In the genomic region with DNA sequence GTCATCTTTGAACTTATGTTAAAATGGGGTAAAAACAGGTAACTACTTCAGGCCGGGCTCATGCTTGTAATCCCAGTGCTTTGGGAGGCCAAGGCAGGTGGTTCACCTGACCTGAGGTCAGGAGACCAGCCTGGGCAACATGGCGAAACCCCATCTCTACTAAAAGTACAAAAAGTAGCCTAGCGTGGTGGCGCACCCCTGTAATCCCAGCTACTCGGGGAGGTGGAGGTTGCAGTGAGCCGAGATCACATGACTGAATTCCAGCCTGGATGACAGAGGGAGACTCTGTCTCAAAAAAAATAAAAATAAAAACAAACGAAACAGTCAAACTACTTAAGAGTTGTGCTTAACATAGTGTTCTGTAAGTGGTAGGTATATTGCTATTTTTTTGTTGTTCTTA, we compare ENCODE assay signal across 9 cellular contexts. TPM values are rescaled to one million over a fixed set of nuclear protein-coding genes. Genes with fewer than 3 reads are reported as not detected.
A peak's percentile ranks its signal among the peaks of the same experiment; 100 is the strongest.
DNase-seq lines count a peak whose midpoint lies in the region; ATAC-seq and TF ChIP-seq lines count a peak whose summit lies in the region.
"Had no signal": no experiment of that assay in that cellular context is flagged by ENCODE, and none has a peak within 500 bp of the region (broad histone marks: within the 10 kb centered on the region; RNA-seq: fewer than 3 reads in every experiment).

No MANE protein-coding gene starts in this region.

- no peaks in the 10 kb centered on the region for H3K4me1 Mint-ChIP-seq in Caco-2 (ENCODE audit: low read depth, unreplicated experiment)

- H3K4me3 ChIP-seq in Caco-2 (ENCODE audit: low read depth, low read length) (no peak overlapping the region), Panc1 (ENCODE audit: low read depth in 2 of 2, low read length in 2 of 2) (peak overlapping the region; percentile 59 to 78), ovary (peak overlapping the region; percentile 84)

- H3K27ac ChIP-seq in Panc1 (ENCODE audit: low read length) (no peak overlapping the region), ovary (no peak overlapping the region)

- TF ChIP-seq EP300 in ovary (IDR thresholded peaks at IDR 0.05): no peak

- H3K9me3 Mint-ChIP-seq in Caco-2 (ENCODE audit: unreplicated experiment): no peaks in the 10 kb centered on the region

- H3K27me3 ChIP-seq in Caco-2 (replicated peaks; ENCODE audit: control insufficient read depth, insufficient read depth, low read length) (no peaks in the 10 kb centered on the region), Panc1 (ENCODE audit: control insufficient read depth, insufficient read depth, low read length) (no peaks in the 10 kb centered on the region), ovary (no peaks in the 10 kb centered on the region)

- in situ Hi-C loops in Panc1 (cut with HindIII; ENCODE audit: low pct_unique_long_range_greater_than_20kb, low sequenced_read_pairs): no loop called here
- in situ Hi-C loops in KBM-7 (cut with MboI; ENCODE audit: low pct_unique_long_range_greater_than_20kb, low sequenced_read_pairs): no loop called here

- no peak for DNase-seq in Caco-2
- no peak for DNase-seq in Panc1 (ENCODE audit: low read depth, low spot score)
- DNase-seq in erythroblast (lab: John Stamatoyannopoulos, UW): peak; percentile 5 to 19
- DNase-seq in ovary: no peak
- DNase-seq in SW 1271 (lab: John Stamatoyannopoulos, UW): no peak
- no peak for DNase-seq in KBM-7
- no peak for DNase-seq in DMS 273 treated with DMSO at 0.1 percent for 48 hours (lab: John Stamatoyannopoulos, UW)
- DNase-seq: NCI-H187 treated with DMSO at 0.1 percent for 48 hours had no signal

- ATAC-seq in Panc1: no peak
- ATAC-seq in HG03095 (IDR thresholded peaks at IDR 0.05; ENCODE audit: unreplicated experiment): no peak

- 60 to 71% (median 63%) methylated on average over 7 of the region's 7 CpGs for WGBS in ovary, 3 donors

- POLR2A ChIA-PET in Caco-2 (lab: Charles Lee): no interaction called here
- POLR2A ChIA-PET in Panc1 (lab: Charles Lee): interaction anchor here (0.5 kb wide), 1 partner anchor 165 kb away, joined by 11 read pairs; no protein-coding TSS in a partner anchor

- TF ChIP-seq CTCF in Caco-2 (IDR thresholded peaks at IDR 0.05; ENCODE audit: insufficient read depth in 1 of 2, low read depth in 1 of 2, low read length in 1 of 2, severe bottlenecking in 1 of 2, unreplicated experiment in 1 of 2) (no peak), Panc1 (IDR thresholded peaks at IDR 0.05) (no peak), ovary (IDR thresholded peaks at IDR 0.05) (no peak)

- H3K27me3 Mint-ChIP-seq in Caco-2 (ENCODE audit: insufficient read depth, unreplicated experiment): no peaks in the 10 kb centered on the region

- H3K4me3 Mint-ChIP-seq in Caco-2 (ENCODE audit: unreplicated experiment): peak overlapping the region; percentile 88

- H3K27ac Mint-ChIP-seq in Caco-2 (ENCODE audit: unreplicated experiment): no peak overlapping the region

- BruUV-seq in Caco-2 (replicated peaks; lab: Mats Ljungman, UMichigan) (no TSS peak), Panc1 (replicated peaks; lab: Mats Ljungman, UMichigan) (no TSS peak)

- H3K9me3 ChIP-seq in Caco-2 (no peaks in the 10 kb centered on the region), Panc1 (ENCODE audit: control insufficient read depth, insufficient read depth, low read depth, low read length) (no peaks in the 10 kb centered on the region), ovary (no peaks in the 10 kb centered on the region)

- H3K4me1 ChIP-seq in Caco-2 (peaks cover 8% of the 10 kb centered on the region; the same call in 1 of the 2 replicates), Panc1 (ENCODE audit: control insufficient read depth, insufficient read depth, low read length) (peaks cover 13% of the 10 kb centered on the region), ovary (ENCODE audit: insufficient read depth) (peaks cover 7% of the 10 kb centered on the region)

- TF ChIP-seq POLR2A in erythroblast (IDR thresholded peaks at IDR 0.05; ENCODE audit: low read length) (no peak), ovary (IDR thresholded peaks at IDR 0.05) (no peak)

- H3K36me3 Mint-ChIP-seq in Caco-2 (ENCODE audit: insufficient read depth, unreplicated experiment): peaks cover 84% of the 10 kb centered on the region

- no peaks in the 10 kb centered on the region; the same call in none of the 2 replicates for H3K36me3 ChIP-seq in Caco-2 (ENCODE audit: control insufficient read depth, insufficient read depth, low read length)
- H3K36me3 ChIP-seq in Panc1 (ENCODE audit: control insufficient read depth, insufficient read depth, low read length): peaks cover 8% of the 10 kb centered on the region
- H3K36me3 ChIP-seq in ovary: no peaks in the 10 kb centered on the region

- CTCF ChIA-PET in Caco-2 (lab: Charles Lee) (no interaction called here), Panc1 (lab: Charles Lee) (no interaction called here)

- intact Hi-C loops in Caco-2 (cut with micrococcal nuclease; ENCODE audit: unreplicated experiment): loop anchor here (10.0 kb wide), 2 partner anchors 108 to 252 kb away; a partner anchor contains a TSS
- intact Hi-C loops in Panc1 (cut with micrococcal nuclease; ENCODE audit: unreplicated experiment): loop anchor here (5.0 to 10.0 kb wide), 2 partner anchors 62 to 106 kb away; no protein-coding TSS in a partner anchor
- intact Hi-C loops in ovary (cut with DNase I): loop anchor here in 1 of 4 donors (5.0 to 10.0 kb wide), 2 partner anchors 106 to 252 kb away; a partner anchor contains a TSS

RNA-seq across cellular contexts. Expression of a gene that starts 2.5 kb away (rescaled TPM):
- 281 and 302 TPM in 2 replicates for total RNA-seq in Caco-2 (2022)
- total RNA-seq in Panc1 (2021; ENCODE audit: unreplicated experiment): 266 TPM
- polyA plus RNA-seq in Panc1 (2012; ENCODE audit: insufficient read length): 110 TPM
- total RNA-seq in ovary: 100 to 1,000 TPM; 178 to 329 (median 275) TPM
- polyA plus RNA-seq in ovary: 100 to 1,000 TPM; 106 to 164 TPM

Comparison
In these comparisons a context has a peak if more than half of its experiments do, and no peak if none do; other contexts are left out.
1. DNase-seq: peak in erythroblast (2 of 2); none in Caco-2 (0 of 2), Panc1 (single experiment), ovary (0 of 5), SW 1271 (0 of 2), KBM-7 (single experiment) and DMS 273 treated with DMSO at 0.1 percent for 48 hours (single experiment).